ENCODE assay signal across 6 cellular contexts in genomic region chr2:203779477-203780073, GRCh38.
DNase-seq lines count a peak whose midpoint lies in the region; ATAC-seq and TF ChIP-seq lines count a peak whose summit lies in the region.
"Not testable (repeated sequence)": the region's sequence is repeated elsewhere in the genome, so short reads cannot be mapped to it uniquely, and the experiment has no call there.

No MANE protein-coding gene starts in this region.

- H3K9me3 ChIP-seq in T-helper 17 cell (ENCODE audit: control insufficient read depth, low read length, poor library complexity, severe bottlenecking) = not testable (repeated sequence)

- intact Hi-C loops in Calu3 (cut with micrococcal nuclease; ENCODE audit: unreplicated experiment) = not testable (repeated sequence)
- intact Hi-C loops in natural killer cell (cut with micrococcal nuclease) = loop anchor here (5.0 kb wide), 1 partner anchor 72 kb away; the partner anchor contains the start of gene CD28

- H3K27me3 Mint-ChIP-seq in Calu3 (ENCODE audit: unreplicated experiment); T-helper 17 cell; activated CD8-positive, alpha-beta T cell treated with anti-CD3 and anti-CD28 coated beads, Interleukin-2, amount 10 ng/mL, durations not matched to agents 7 days and 5 days (ENCODE audit: low read depth); activated naive CD8-positive, alpha-beta T cell; immature natural killer cell (ENCODE audit: low read depth in 3 of 3): not testable (repeated sequence)
- H3K27me3 Mint-ChIP-seq in natural killer cell (ENCODE audit: low read depth in 2 of 2) = peaks cover 5 to 13% of the 10 kb centered on the region in 2 donors

- H3K4me1 Mint-ChIP-seq in Calu3 (ENCODE audit: low read depth, unreplicated experiment) = peaks cover 36% of the 10 kb centered on the region
- H3K4me1 Mint-ChIP-seq in T-helper 17 cell = peaks cover 23% of the 10 kb centered on the region
- H3K4me1 Mint-ChIP-seq in activated CD8-positive, alpha-beta T cell treated with anti-CD3 and anti-CD28 coated beads, Interleukin-2, amount 10 ng/mL, durations not matched to agents 7 days and 5 days (ENCODE audit: low read depth) = peaks cover 49% of the 10 kb centered on the region
- H3K4me1 Mint-ChIP-seq in activated naive CD8-positive, alpha-beta T cell (ENCODE audit: low read depth) = peaks cover 54% of the 10 kb centered on the region
- H3K4me1 Mint-ChIP-seq in immature natural killer cell = peaks cover 22 to 23% of the 10 kb centered on the region in 2 donors
- H3K4me1 Mint-ChIP-seq in natural killer cell = peaks cover 23 to 24% of the 10 kb centered on the region in 2 donors

- H3K27ac Mint-ChIP-seq in Calu3 (ENCODE audit: unreplicated experiment) (peak overlapping the region; percentile 72), T-helper 17 cell (peak overlapping the region; percentile 54), immature natural killer cell (peak overlapping the region in 4 of 6 donors; percentile 30 to 83 (median 60)), natural killer cell (peak overlapping the region in 1 of 2 donors; percentile 49)
- H3K27ac Mint-ChIP-seq in activated CD8-positive, alpha-beta T cell treated with anti-CD3 and anti-CD28 coated beads, Interleukin-2, amount 10 ng/mL, durations not matched to agents 7 days and 5 days = peak overlapping the region; percentile 3
- H3K27ac Mint-ChIP-seq in activated naive CD8-positive, alpha-beta T cell = peak overlapping the region; percentile 64

- not testable (repeated sequence) for H3K36me3 Mint-ChIP-seq in Calu3 (ENCODE audit: insufficient read depth, unreplicated experiment); T-helper 17 cell (ENCODE audit: low read depth); activated CD8-positive, alpha-beta T cell treated with anti-CD3 and anti-CD28 coated beads, Interleukin-2, amount 10 ng/mL, durations not matched to agents 7 days and 5 days (ENCODE audit: low read depth); activated naive CD8-positive, alpha-beta T cell; immature natural killer cell; natural killer cell

- not testable (repeated sequence) for TF ChIP-seq CTCF in Calu3 (IDR thresholded peaks at IDR 0.05; ENCODE audit: unreplicated experiment); natural killer cell (IDR thresholded peaks at IDR 0.05)

- not testable (repeated sequence) for H3K9me3 Mint-ChIP-seq in Calu3 (ENCODE audit: low read depth, unreplicated experiment); activated CD8-positive, alpha-beta T cell treated with anti-CD3 and anti-CD28 coated beads, Interleukin-2, amount 10 ng/mL, durations not matched to agents 7 days and 5 days (ENCODE audit: insufficient read depth); activated naive CD8-positive, alpha-beta T cell (ENCODE audit: low read depth); immature natural killer cell; natural killer cell

- POLR2A ChIA-PET in activated CD8-positive, alpha-beta T cell treated with anti-CD3 and anti-CD28 coated beads, Interleukin-2, amount 10 ng/mL, durations not matched to agents 7 days and 5 days (lab: Charles Lee) = interaction anchor here (0.7 kb wide), 1 partner anchor 39 kb away, joined by 3 read pairs; no protein-coding TSS in a partner anchor

- not testable (repeated sequence) for H3K4me3 Mint-ChIP-seq in Calu3 (ENCODE audit: low read depth, unreplicated experiment); T-helper 17 cell; activated CD8-positive, alpha-beta T cell treated with anti-CD3 and anti-CD28 coated beads, Interleukin-2, amount 10 ng/mL, durations not matched to agents 7 days and 5 days; activated naive CD8-positive, alpha-beta T cell; natural killer cell
- peak overlapping the region in 4 of 5 donors; percentile 17 to 49 (median 39) for H3K4me3 Mint-ChIP-seq in immature natural killer cell

- CTCF ChIA-PET in Calu3 (lab: Charles Lee) = not testable (repeated sequence)
- CTCF ChIA-PET in activated CD8-positive, alpha-beta T cell treated with anti-CD3 and anti-CD28 coated beads, Interleukin-2, amount 10 ng/mL, durations not matched to agents 7 days and 5 days (lab: Charles Lee) = interaction anchor here (2.5 to 6.8 kb wide), 2 partner anchors 29 to 35 kb away, joined by 7 to 38 read pairs; no protein-coding TSS in a partner anchor

- not testable (repeated sequence) for BruUV-seq in Calu3 (replicated peaks; lab: Mats Ljungman, UMichigan)

- not testable (repeated sequence) for DNase-seq in Calu3; T-helper 17 cell; activated CD8-positive, alpha-beta T cell treated with anti-CD3 and anti-CD28 coated beads, Interleukin-2, amount 10 ng/mL, durations not matched to agents 7 days and 5 days; natural killer cell
- DNase-seq in immature natural killer cell = peak; percentile 21 to 40 (median 23)

- ATAC-seq in T-helper 17 cell; activated CD8-positive, alpha-beta T cell treated with anti-CD3 and anti-CD28 coated beads, Interleukin-2, amount 10 ng/mL, durations not matched to agents 7 days and 5 days: not testable (repeated sequence)
- ATAC-seq in natural killer cell = peak; percentile 35 to 73 (median 48)
